11 cellular contexts compared by ENCODE assay signal in genomic region chr18:48872234-48873145, GRCh38.
DNase-seq lines count a peak whose midpoint lies in the region; ATAC-seq and TF ChIP-seq lines count a peak whose summit lies in the region.
"Had no signal": no experiment of that assay in that cellular context is flagged by ENCODE, and none has a peak within 500 bp of the region (broad histone marks: within the 10 kb centered on the region; RNA-seq: fewer than 3 reads in every experiment).

No MANE protein-coding gene starts in this region.

- H3K9me3 ChIP-seq in Panc1 (ENCODE audit: control insufficient read depth, insufficient read depth, low read depth, low read length), result no peaks in the 10 kb centered on the region
- no peaks in the 10 kb centered on the region for H3K9me3 ChIP-seq in smooth muscle cell (replicated peaks; ENCODE audit: low read depth)
- H3K9me3 ChIP-seq: ovary had no signal

- no peaks in the 10 kb centered on the region for H3K9me3 Mint-ChIP-seq in effector memory CD8-positive, alpha-beta T cell

- CTCF ChIA-PET in Panc1 (lab: Charles Lee), result interaction anchor here (0.7 kb wide), 1 partner anchor 64 kb away, joined by 6 read pairs; no protein-coding TSS in a partner anchor

- H3K4me2 ChIP-seq in smooth muscle cell, result peak overlapping the region; percentile 77

- peaks cover 31% of the 10 kb centered on the region for H3F3A ChIP-seq in smooth muscle cell (ENCODE audit: low read depth)

- peaks cover 32 to 41% of the 10 kb centered on the region in 2 donors for H3K4me1 Mint-ChIP-seq in effector memory CD8-positive, alpha-beta T cell (ENCODE audit: low read depth in 2 of 2)

- H4K20me1 ChIP-seq in smooth muscle cell (ENCODE audit: low read depth), result no peaks in the 10 kb centered on the region

- 65% methylated on average over 20 of the region's 20 CpGs for WGBS in smooth muscle cell (ENCODE audit: low lambda C conversion rate)

- peak overlapping the region; percentile 65 to 92 for H3K27ac Mint-ChIP-seq in effector memory CD8-positive, alpha-beta T cell

- peaks cover 6% of the 10 kb centered on the region for H3K36me3 Mint-ChIP-seq in effector memory CD8-positive, alpha-beta T cell (ENCODE audit: insufficient read depth)

- no peak overlapping the region for H3K4me3 ChIP-seq in Panc1 (ENCODE audit: low read depth in 2 of 2, low read length in 2 of 2)
- no peak overlapping the region for H3K4me3 ChIP-seq in smooth muscle cell
- H3K4me3 ChIP-seq: ovary had no signal

- no peaks in the 10 kb centered on the region for H3K27me3 Mint-ChIP-seq in effector memory CD8-positive, alpha-beta T cell

- in situ Hi-C loops in Panc1 (cut with HindIII; ENCODE audit: low pct_unique_long_range_greater_than_20kb, low sequenced_read_pairs), result no loop called here

- BruUV-seq in Panc1 (replicated peaks; lab: Mats Ljungman, UMichigan), result no TSS peak

- peak in 2 of 3 experiments; percentile 62 to 82 for DNase-seq in NCI-H1417 (lab: John Stamatoyannopoulos, UW)
- no peak for DNase-seq in NCI-H1417 treated with DMSO at 0.1 percent for 48 hours (lab: John Stamatoyannopoulos, UW)
- DNase-seq in Panc1 (ENCODE audit: low read depth, low spot score), result no peak
- DNase-seq in effector memory CD8-positive, alpha-beta T cell, result no peak
- no peak for DNase-seq in smooth muscle cell (lab: John Stamatoyannopoulos, UW; ENCODE audit: unreplicated experiment)
- no peak for DNase-seq in pons (ENCODE audit: low spot score)
- DNase-seq in nucleus accumbens (lab: John Stamatoyannopoulos, UW), result no peak
- DNase-seq: central memory CD4-positive, alpha-beta T cell; SHP77 had no signal

- no peak overlapping the region for H3K4me3 Mint-ChIP-seq in effector memory CD8-positive, alpha-beta T cell

- peak overlapping the region; percentile 93 for H3K9ac ChIP-seq in smooth muscle cell (ENCODE audit: low read depth)

- peaks cover 36% of the 10 kb centered on the region for H3K79me2 ChIP-seq in smooth muscle cell (ENCODE audit: low read depth)

- H3K27me3 ChIP-seq in Panc1 (ENCODE audit: control insufficient read depth, insufficient read depth, low read length) (no peaks in the 10 kb centered on the region), smooth muscle cell (ENCODE audit: low read depth) (no peaks in the 10 kb centered on the region)
- H3K27me3 ChIP-seq: ovary had no signal

- intact Hi-C loops in Panc1 (cut with micrococcal nuclease; ENCODE audit: unreplicated experiment), result no loop called here

- H3K4me1 ChIP-seq in Panc1 (ENCODE audit: control insufficient read depth, insufficient read depth, low read length) (peaks cover 34% of the 10 kb centered on the region), smooth muscle cell (ENCODE audit: low read depth) (peaks cover 20% of the 10 kb centered on the region)

- POLR2A ChIA-PET in Panc1 (lab: Charles Lee), result no interaction called here

- no peak overlapping the region for H2AFZ ChIP-seq in smooth muscle cell (ENCODE audit: low read depth)

- no peak for ATAC-seq in Panc1
- ATAC-seq in effector memory CD8-positive, alpha-beta T cell (replicated peaks), result no peak
- no peak for ATAC-seq in HG02938 (IDR thresholded peaks at IDR 0.05; ENCODE audit: unreplicated experiment)

- H3K27ac ChIP-seq in Panc1 (ENCODE audit: low read length) (peak overlapping the region; percentile 73), smooth muscle cell (ENCODE audit: low read depth) (peak overlapping the region; percentile 100)
- H3K27ac ChIP-seq: ovary had no signal

- H3K36me3 ChIP-seq in Panc1 (ENCODE audit: control insufficient read depth, insufficient read depth, low read length) (no peaks in the 10 kb centered on the region), smooth muscle cell (ENCODE audit: low read depth) (no peaks in the 10 kb centered on the region)
- H3K36me3 ChIP-seq: ovary had no signal

- TF ChIP-seq CTCF in Panc1 (IDR thresholded peaks at IDR 0.05), result no peak
- no peak for TF ChIP-seq CTCF in smooth muscle cell (IDR thresholded peaks at IDR 0.05; ENCODE audit: borderline replicate concordance, insufficient read depth, poor library complexity, severe bottlenecking)

Comparison
In these comparisons a context has a peak if more than half of its experiments do, and no peak if none do; other contexts are left out.
1. DNase-seq: peak in NCI-H1417 (2 of 3); none in NCI-H1417 treated with DMSO at 0.1 percent for 48 hours (single experiment), Panc1 (single experiment), effector memory CD8-positive, alpha-beta T cell (0 of 3), smooth muscle cell (single experiment), pons (single experiment) and nucleus accumbens (0 of 56).